In the genomic region with DNA sequence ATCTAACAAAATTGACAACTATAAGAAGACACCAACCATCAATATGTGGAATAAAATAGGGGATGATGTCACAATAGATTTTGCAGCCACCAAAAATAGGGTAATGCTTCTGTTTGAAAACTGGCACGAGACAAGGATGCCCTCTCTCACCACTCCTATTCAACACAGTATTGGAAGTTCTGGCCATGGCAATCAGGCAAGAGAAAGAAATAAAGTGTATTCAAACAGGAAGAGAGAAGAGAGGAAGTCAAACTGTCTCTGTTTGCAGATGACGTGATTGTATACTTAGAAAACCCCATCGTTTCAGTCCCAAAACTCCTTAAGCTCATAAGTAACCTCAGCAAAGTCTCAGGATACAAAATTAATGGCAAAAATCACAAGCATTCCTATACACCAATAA, we compare ENCODE assay signal across 5 cellular contexts. TPM values are rescaled to one million over a fixed set of nuclear protein-coding genes. Genes with fewer than 3 reads are reported as not detected.
"Had no signal": no experiment of that assay in that cellular context is flagged by ENCODE, and none has a peak within 500 bp of the region (broad histone marks: within the 10 kb centered on the region; RNA-seq: fewer than 3 reads in every experiment).

No MANE protein-coding gene starts in this region.

RNA-seq across cellular contexts. Expression of gene STAP1, which starts 34.4 kb away (rescaled TPM):
- total RNA-seq: cerebellum, epithelial cell of proximal tubule, fibroblast of villous mesenchyme, right lobe of liver had no signal
- polyA plus RNA-seq: heart left ventricle had no signal
